ENCODE assay signal across 38 cellular contexts in genomic region chr6:167877994-167878779, GRCh38.
"Had no signal": no experiment of that assay in that cellular context is flagged by ENCODE, and none has a peak within 500 bp of the region (broad histone marks: within the 10 kb centered on the region; RNA-seq: fewer than 3 reads in every experiment).

No MANE protein-coding gene starts in this region.

- H2AFZ ChIP-seq: PC-9 had no signal

- H3K36me3 ChIP-seq: MG63 had no signal

- H3K27ac Mint-ChIP-seq: activated CD4-positive, alpha-beta memory T cell treated with anti-CD3 and anti-CD28 coated beads, Interleukin-2, amount 10 ng/mL, durations not matched to agents 7 days and 5 days; activated CD8-positive, alpha-beta memory T cell treated with anti-CD3 and anti-CD28 coated beads, Interleukin-2, amount 10 ng/mL, durations not matched to agents 7 days and 5 days; activated naive CD4-positive, alpha-beta T cell treated with anti-CD3 and anti-CD28 coated beads, Interleukin-2, amount 10 ng/mL, durations not matched to agents 7 days and 5 days; activated naive CD8-positive, alpha-beta T cell; activated naive CD8-positive, alpha-beta T cell treated with anti-CD3 and anti-CD28 coated beads, Interleukin-2, amount 50 U/mL, for 24 hours had no signal

- H3K4me3 Mint-ChIP-seq: activated CD4-positive, alpha-beta memory T cell treated with anti-CD3 and anti-CD28 coated beads, Interleukin-2, amount 10 ng/mL, durations not matched to agents 7 days and 5 days; activated CD8-positive, alpha-beta memory T cell treated with anti-CD3 and anti-CD28 coated beads, Interleukin-2, amount 10 ng/mL, durations not matched to agents 7 days and 5 days; activated naive CD4-positive, alpha-beta T cell treated with anti-CD3 and anti-CD28 coated beads, Interleukin-2, amount 10 ng/mL, durations not matched to agents 7 days and 5 days; activated naive CD8-positive, alpha-beta T cell; activated naive CD8-positive, alpha-beta T cell treated with anti-CD3 and anti-CD28 coated beads, Interleukin-2, amount 50 U/mL, for 24 hours; central memory CD8-positive, alpha-beta T cell had no signal

- H3K9me3 ChIP-seq: MG63 had no signal

- DNase-seq: activated CD4-positive, alpha-beta memory T cell treated with anti-CD3 and anti-CD28 coated beads, Interleukin-2, amount 10 ng/mL, durations not matched to agents 7 days and 5 days; activated CD4-positive, alpha-beta T cell treated with anti-CD3 and anti-CD28 coated beads for 1 hour; activated CD4-positive, alpha-beta T cell treated with anti-CD3 and anti-CD28 coated beads for 48 hours; activated CD4-positive, CD25-positive, alpha-beta regulatory T cell; activated CD8-positive, alpha-beta memory T cell treated with anti-CD3 and anti-CD28 coated beads for 24 hours; activated CD8-positive, alpha-beta memory T cell treated with anti-CD3 and anti-CD28 coated beads, Interleukin-2, amount 10 ng/mL, durations not matched to agents 7 days and 5 days; activated CD8-positive, alpha-beta memory T cell treated with anti-CD3 and anti-CD28 coated beads, Interleukin-2, amount 50 U/mL, for 48 hours; activated effector memory CD4-positive, alpha-beta T cell treated with Interleukin-2 at 50 U/mL for 16 hours; activated naive CD4-positive, alpha-beta T cell treated with anti-CD3 and anti-CD28 coated beads, Interleukin-2, amount 10 ng/mL, durations not matched to agents 7 days and 5 days; activated naive CD8-positive, alpha-beta T cell treated with anti-CD3 and anti-CD28 coated beads, Interleukin-2, amount 50 U/mL, for 24 hours; activated T-cell treated with anti-CD3 and anti-CD28 coated beads, Interleukin-2, amount 50 U/mL, for 48 hours; aorta; brain microvascular endothelial cell; Karpas-422; MG63; NCI-H1048; NCI-H1105 treated with DMSO at 0.1 percent for 48 hours; NCI-H1436; NCI-H1694; NCI-H1930; NCI-H2081 treated with DMSO at 0.1 percent for 48 hours; NCI-H345; NCI-H510A; NCI-H526; NCI-H748 treated with DMSO at 0.1 percent for 48 hours; NK-92 treated with Interleukin-12 subunit alpha and Interleukin-12 subunit beta, amount 100 ng/mL, for 24 hours; PC-9; SIG-M5; SW 1271; T-helper 1 cell; T-helper 2 cell; T-helper 9 cell had no signal

- H3K27ac ChIP-seq: brain microvascular endothelial cell, PC-9, RWPE1, VCaP had no signal

- H3K27me3 Mint-ChIP-seq: activated CD4-positive, alpha-beta memory T cell treated with anti-CD3 and anti-CD28 coated beads, Interleukin-2, amount 10 ng/mL, durations not matched to agents 7 days and 5 days; activated naive CD8-positive, alpha-beta T cell; central memory CD8-positive, alpha-beta T cell had no signal

- H3K27me3 ChIP-seq: brain microvascular endothelial cell, MG63 had no signal

- H3K9me3 Mint-ChIP-seq: activated CD4-positive, alpha-beta memory T cell treated with anti-CD3 and anti-CD28 coated beads, Interleukin-2, amount 10 ng/mL, durations not matched to agents 7 days and 5 days; activated naive CD4-positive, alpha-beta T cell treated with anti-CD3 and anti-CD28 coated beads, Interleukin-2, amount 10 ng/mL, durations not matched to agents 7 days and 5 days; activated naive CD8-positive, alpha-beta T cell treated with anti-CD3 and anti-CD28 coated beads, Interleukin-2, amount 50 U/mL, for 24 hours; central memory CD8-positive, alpha-beta T cell had no signal

- H3K4me1 Mint-ChIP-seq: activated CD4-positive, alpha-beta memory T cell treated with anti-CD3 and anti-CD28 coated beads, Interleukin-2, amount 10 ng/mL, durations not matched to agents 7 days and 5 days; activated CD8-positive, alpha-beta memory T cell treated with anti-CD3 and anti-CD28 coated beads, Interleukin-2, amount 10 ng/mL, durations not matched to agents 7 days and 5 days; activated naive CD4-positive, alpha-beta T cell treated with anti-CD3 and anti-CD28 coated beads, Interleukin-2, amount 10 ng/mL, durations not matched to agents 7 days and 5 days; activated naive CD8-positive, alpha-beta T cell treated with anti-CD3 and anti-CD28 coated beads, Interleukin-2, amount 50 U/mL, for 24 hours; central memory CD8-positive, alpha-beta T cell had no signal

- ATAC-seq: activated CD8-positive, alpha-beta memory T cell treated with anti-CD3 and anti-CD28 coated beads, Interleukin-2, amount 10 ng/mL, durations not matched to agents 7 days and 5 days; activated naive CD8-positive, alpha-beta T cell treated with anti-CD3 and anti-CD28 coated beads, Interleukin-2, amount 50 U/mL, for 24 hours; Right ventricle myocardium inferior had no signal

- H3K4me3 ChIP-seq: MG63, PC-9 had no signal

- H3K4me2 ChIP-seq: PC-9 had no signal

- FAIRE-seq: RCC 7860 had no signal
